In genomic region chr3:113838631-113839209, GRCh38 we compare ENCODE assay signal across 8 cellular contexts. TPM values are rescaled to one million over a fixed set of nuclear protein-coding genes. Genes with fewer than 3 reads are reported as not detected.
A peak's percentile ranks its signal among the peaks of the same experiment; 100 is the strongest.
DNase-seq lines count a peak whose midpoint lies in the region; ATAC-seq, FAIRE-seq and TF ChIP-seq lines count a peak whose summit lies in the region.

Gene GRAMD1C, plus strand, starts transcription at chr3:113838788. Its CDS starts 122 bp downstream, at chr3:113838910.

- no peaks in the 10 kb centered on the region for H3K36me3 ChIP-seq in kidney (ENCODE audit: control insufficient read depth in 1 of 2, insufficient read depth in 2 of 2, low read length in 2 of 2)

- H3K4me3 ChIP-seq in AG10803 (ENCODE audit: low read length), result peak within 1 kb of the TSS; percentile 70
- peak within 1 kb of the TSS; percentile 80 to 89 for H3K4me3 ChIP-seq in kidney (ENCODE audit: low read length in 2 of 2)

- ATAC-seq in GM19043 (IDR thresholded peaks at IDR 0.05; ENCODE audit: low read depth, unreplicated experiment), result peak; percentile 92
- ATAC-seq in HG03354 (IDR thresholded peaks at IDR 0.05; ENCODE audit: poor library complexity, severe bottlenecking, unreplicated experiment), result peak; percentile 97
- peak; percentile 97 for ATAC-seq in central memory CD8-positive, alpha-beta T cell (replicated peaks; ENCODE audit: extremely low read depth, poor library complexity, severe bottlenecking)

- peaks cover 7% of the 10 kb centered on the region for H3K4me1 Mint-ChIP-seq in central memory CD8-positive, alpha-beta T cell

- H3K9me3 Mint-ChIP-seq in central memory CD8-positive, alpha-beta T cell, result no peaks in the 10 kb centered on the region

- DNase-seq in AG10803 (ENCODE audit: low read depth) (peak; percentile 89), NCI-H345 (lab: John Stamatoyannopoulos, UW) (peak; percentile 88), kidney (peak; percentile 96)
- peak; percentile 67 for DNase-seq in activated CD4-positive, CD25-positive, alpha-beta regulatory T cell treated with anti-CD3 and anti-CD28 coated beads, Interleukin-2, amount 50 U/mL, for 16 hours (ENCODE audit: low read depth, low spot score)
- peak; percentile 75 for DNase-seq in central memory CD8-positive, alpha-beta T cell (ENCODE audit: low spot score in 2 of 2)
- DNase-seq in stimulated activated CD4-positive, alpha-beta T cell treated with anti-CD3 and anti-CD28 coated beads, Interleukin-15, amount 100 ng/mL, for 1 hour (ENCODE audit: low read depth in 1 of 2, low spot score in 1 of 2), result peak; percentile 61 to 75

- no peaks in the 10 kb centered on the region for H3K4me1 ChIP-seq in kidney (ENCODE audit: control insufficient read depth in 1 of 2, insufficient read depth in 1 of 2, low read depth in 1 of 2, low read length in 2 of 2)

- H3K9me3 ChIP-seq in kidney (ENCODE audit: control insufficient read depth in 1 of 2, low read length in 2 of 2), result no peaks in the 10 kb centered on the region

- H3K27ac Mint-ChIP-seq in central memory CD8-positive, alpha-beta T cell (ENCODE audit: low read depth), result peak within 1 kb of the TSS; percentile 53

- peak within 1 kb of the TSS; percentile 74 to 90 for H3K9ac ChIP-seq in kidney (ENCODE audit: low read length in 2 of 2)

- intact Hi-C loops in kidney (cut with DNase I), result no loop called here

- peak within 1 kb of the TSS; percentile 20 to 56 for H3K27ac ChIP-seq in kidney (ENCODE audit: low read depth in 2 of 2, low read length in 2 of 2)

- no peaks in the 10 kb centered on the region for H3K27me3 Mint-ChIP-seq in central memory CD8-positive, alpha-beta T cell

- H3K36me3 Mint-ChIP-seq in central memory CD8-positive, alpha-beta T cell (ENCODE audit: insufficient read depth), result peaks cover 3% of the 10 kb centered on the region

- TF ChIP-seq CTCF in AG10803 (conservative IDR thresholded peaks at IDR 0.05; ENCODE audit: low read length), result peak; percentile 80
- peak; percentile 85 for TF ChIP-seq CTCF in kidney (IDR thresholded peaks at IDR 0.05; ENCODE audit: borderline replicate concordance, extremely low read depth, insufficient read depth)

- FAIRE-seq in kidney (lab: Jason Lieb, UNC), result no peak

- H3K4me3 Mint-ChIP-seq in central memory CD8-positive, alpha-beta T cell, result peak within 1 kb of the TSS; percentile 73

RNA-seq across cellular contexts. Expression of gene GRAMD1C, which starts in this region (rescaled TPM):
- 21.0 TPM for total RNA-seq in kidney
- 21.0 TPM for polyA plus RNA-seq in kidney (ENCODE audit: insufficient read depth, low read depth, low replicate concordance)

Comparison
In these comparisons a context has a peak if more than half of its experiments do, and no peak if none do; other contexts are left out.
1. Peak in every context shown above with its lines: DNase-seq, ATAC-seq, H3K4me3 ChIP-seq and H3K27ac ChIP-seq.